21 cellular contexts compared by ENCODE assay signal in the genomic region with DNA sequence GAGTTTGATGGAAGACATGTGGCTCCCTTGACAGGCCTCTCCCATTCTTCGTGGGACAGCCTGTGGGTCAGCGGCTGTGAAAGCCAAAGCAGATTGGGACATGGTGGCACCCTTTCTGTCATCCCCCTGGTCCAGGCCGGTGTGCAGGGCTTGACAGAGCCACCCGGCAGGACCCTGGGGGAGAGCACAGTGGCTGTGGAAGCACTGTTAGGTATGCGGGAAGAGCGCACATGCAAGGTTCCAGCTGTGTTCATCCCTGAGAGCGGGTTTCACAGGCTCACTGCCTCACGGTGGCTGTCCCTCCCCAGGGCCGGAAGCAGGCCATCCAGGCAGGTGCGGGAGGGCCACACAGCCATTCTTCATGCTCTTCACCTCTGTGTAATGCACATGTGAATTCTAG. TPM values are rescaled to one million over a fixed set of nuclear protein-coding genes. Genes with fewer than 3 reads are reported as not detected.
"Had no signal": no experiment of that assay in that cellular context is flagged by ENCODE, and none has a peak within 500 bp of the region (broad histone marks: within the 10 kb centered on the region; RNA-seq: fewer than 3 reads in every experiment).

No MANE protein-coding gene starts in this region.

- H3K27ac ChIP-seq: brain microvascular endothelial cell, cardiac muscle cell, WERI-Rb-1 had no signal

- H3K27ac Mint-ChIP-seq: activated CD8-positive, alpha-beta T cell treated with anti-CD3 and anti-CD28 coated beads for 36 hours; activated naive CD4-positive, alpha-beta T cell treated with anti-CD3 and anti-CD28 coated beads, Interleukin-2, amount 50 U/mL, for 24 hours; activated T-cell treated with anti-CD3 and anti-CD28 coated beads, Interleukin-2, amount 50 U/mL, for 72 hours; activated T-helper 2 cell treated with anti-CD3 and anti-CD28 coated beads, Interferon-gamma antibody, Interleukin-2, Interleukin-4, amounts not matched to agents 10 μg/mL and 5 μg/mL and 100 μg/mL, durations not matched to agents 14 hours and 24 hours and 36 hours; T-cell had no signal

- H3K9me3 Mint-ChIP-seq: activated CD8-positive, alpha-beta T cell treated with anti-CD3 and anti-CD28 coated beads for 36 hours; activated naive CD4-positive, alpha-beta T cell treated with anti-CD3 and anti-CD28 coated beads, Interleukin-2, amount 50 U/mL, for 24 hours; activated T-cell treated with anti-CD3 and anti-CD28 coated beads, Interleukin-2, amount 50 U/mL, for 72 hours; activated T-helper 2 cell treated with anti-CD3 and anti-CD28 coated beads, Interferon-gamma antibody, Interleukin-2, Interleukin-4, amounts not matched to agents 10 μg/mL and 5 μg/mL and 100 μg/mL, durations not matched to agents 14 hours and 24 hours and 36 hours; T-cell had no signal

- H3K4me3 ChIP-seq: cardiac muscle cell had no signal

- H3K4me3 Mint-ChIP-seq: activated CD8-positive, alpha-beta T cell treated with anti-CD3 and anti-CD28 coated beads for 36 hours; activated naive CD4-positive, alpha-beta T cell treated with anti-CD3 and anti-CD28 coated beads, Interleukin-2, amount 50 U/mL, for 24 hours; activated T-cell treated with anti-CD3 and anti-CD28 coated beads, Interleukin-2, amount 50 U/mL, for 72 hours; T-cell had no signal

- H3K27me3 ChIP-seq: brain microvascular endothelial cell had no signal

- ATAC-seq: activated CD4-positive, CD25-positive, alpha-beta regulatory T cell treated with anti-CD3 and anti-CD28 coated beads, Interleukin-2, amount 50 U/mL, for 24 hours; activated CD8-positive, alpha-beta T cell treated with anti-CD3 and anti-CD28 coated beads for 36 hours; activated T-cell treated with anti-CD3 and anti-CD28 coated beads, Interleukin-2, amount 50 U/mL, for 72 hours; PC-3; T-cell had no signal

- DNase-seq: activated CD4-positive, alpha-beta T cell treated with anti-CD3 and anti-CD28 coated beads for 4 hours; activated CD8-positive, alpha-beta memory T cell treated with anti-CD3 and anti-CD28 coated beads, Interleukin-2, amount 50 U/mL, for 4 hours; activated CD8-positive, alpha-beta T cell treated with anti-CD3 and anti-CD28 coated beads for 36 hours; activated naive CD4-positive, alpha-beta T cell; activated T-cell treated with anti-CD3 and anti-CD28 coated beads, Interleukin-2, amount 50 U/mL, for 72 hours; brain microvascular endothelial cell; Karpas-422; MM.1S; NCI-H1105; NCI-H1436; NCI-H187; NCI-H2081; NCI-H510A treated with DMSO at 0.1 percent for 48 hours; PC-3; SHP77 treated with DMSO at 0.1 percent for 48 hours; T-cell; WERI-Rb-1 had no signal

RNA-seq across cellular contexts. Expression of gene SHH, which starts 29.8 kb away (rescaled TPM):
- total RNA-seq: activated CD8-positive, alpha-beta T cell treated with anti-CD3 and anti-CD28 coated beads for 36 hours; cardiac muscle cell had no signal
- polyA plus RNA-seq: cardiac muscle cell had no signal
